In the genomic region with DNA sequence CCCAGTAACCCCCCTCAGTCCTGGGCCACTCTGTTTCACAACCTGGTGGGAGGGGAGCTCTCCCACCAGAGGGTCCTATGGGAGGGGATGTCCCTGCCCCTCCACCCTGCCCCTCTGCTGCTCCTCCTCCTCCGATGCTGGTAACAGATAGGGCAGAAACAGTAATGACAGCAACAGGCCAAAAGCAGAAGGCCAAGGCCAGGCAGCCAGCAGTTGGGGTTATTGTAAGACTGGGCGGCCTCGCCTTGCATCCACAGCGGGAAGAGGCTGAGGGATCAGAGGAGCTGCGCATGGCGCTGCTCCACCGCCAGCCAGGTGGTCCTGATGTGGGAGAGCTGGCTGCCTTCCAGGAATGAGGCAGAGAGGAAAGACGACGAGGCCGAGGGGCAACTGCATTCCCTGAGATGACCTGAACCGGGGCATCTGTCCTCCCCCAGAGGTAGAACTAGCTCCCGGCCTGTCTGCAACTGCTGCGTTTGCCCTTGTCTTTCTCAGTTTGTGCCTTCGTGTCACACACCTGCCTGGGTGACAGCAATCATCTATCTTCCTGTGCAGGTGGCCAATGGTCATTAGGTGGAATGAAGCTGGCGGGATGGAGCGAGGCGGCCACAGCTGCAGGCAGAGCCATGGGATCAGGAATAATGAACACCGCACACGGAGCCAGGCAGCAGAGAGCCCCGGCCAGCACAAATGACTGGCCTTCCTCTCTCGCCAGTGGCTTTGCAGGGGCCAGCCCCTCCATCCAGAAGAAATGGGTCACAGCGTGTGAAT, we compare ENCODE assay signal across 14 cellular contexts.
"Had no signal": no experiment of that assay in that cellular context is flagged by ENCODE, and none has a peak within 500 bp of the region (broad histone marks: within the 10 kb centered on the region; RNA-seq: fewer than 3 reads in every experiment).

No MANE protein-coding gene starts in this region.

- H3K36me3 ChIP-seq: brain microvascular endothelial cell, thoracic aorta had no signal

- H3K27ac ChIP-seq: brain microvascular endothelial cell, thoracic aorta had no signal

- H3K27me3 ChIP-seq: brain microvascular endothelial cell had no signal

- H3K9me3 ChIP-seq: thoracic aorta had no signal

- ATAC-seq: activated naive CD4-positive, alpha-beta T cell treated with anti-CD3 and anti-CD28 coated beads, Interleukin-2, amount 50 U/mL, for 72 hours; activated T-cell treated with anti-CD3 and anti-CD28 coated beads, Interleukin-2, amount 50 U/mL, for 4 hours; esophagus mucosa; left colon; natural killer cell treated with Interleukin-12 subunit alpha and Interleukin-12 subunit beta and Interleukin-15 and Interleukin-18, amount 100 ng/mL, for 72 hours had no signal

- DNase-seq: activated CD4-positive, alpha-beta memory T cell treated with anti-CD3 and anti-CD28 coated beads for 36 hours; activated CD4-positive, alpha-beta T cell treated with anti-CD3 and anti-CD28 coated beads for 1 hour; activated effector memory CD4-positive, alpha-beta T cell treated with anti-CD3 and anti-CD28 coated beads, Interleukin-2, amount 50 U/mL, for 16 hours; activated T-cell treated with anti-CD3 and anti-CD28 coated beads, Interleukin-2, amount 50 U/mL, for 4 hours; brain microvascular endothelial cell; immature natural killer cell; left colon; stimulated activated CD4-positive, alpha-beta T cell treated with anti-CD3 and anti-CD28 coated beads, Interleukin-4, amount 100 ng/mL, for 24 hours; T1000 had no signal

- H3K4me3 ChIP-seq: thoracic aorta had no signal

- FAIRE-seq: urothelium cell line had no signal
